In the genomic region with DNA sequence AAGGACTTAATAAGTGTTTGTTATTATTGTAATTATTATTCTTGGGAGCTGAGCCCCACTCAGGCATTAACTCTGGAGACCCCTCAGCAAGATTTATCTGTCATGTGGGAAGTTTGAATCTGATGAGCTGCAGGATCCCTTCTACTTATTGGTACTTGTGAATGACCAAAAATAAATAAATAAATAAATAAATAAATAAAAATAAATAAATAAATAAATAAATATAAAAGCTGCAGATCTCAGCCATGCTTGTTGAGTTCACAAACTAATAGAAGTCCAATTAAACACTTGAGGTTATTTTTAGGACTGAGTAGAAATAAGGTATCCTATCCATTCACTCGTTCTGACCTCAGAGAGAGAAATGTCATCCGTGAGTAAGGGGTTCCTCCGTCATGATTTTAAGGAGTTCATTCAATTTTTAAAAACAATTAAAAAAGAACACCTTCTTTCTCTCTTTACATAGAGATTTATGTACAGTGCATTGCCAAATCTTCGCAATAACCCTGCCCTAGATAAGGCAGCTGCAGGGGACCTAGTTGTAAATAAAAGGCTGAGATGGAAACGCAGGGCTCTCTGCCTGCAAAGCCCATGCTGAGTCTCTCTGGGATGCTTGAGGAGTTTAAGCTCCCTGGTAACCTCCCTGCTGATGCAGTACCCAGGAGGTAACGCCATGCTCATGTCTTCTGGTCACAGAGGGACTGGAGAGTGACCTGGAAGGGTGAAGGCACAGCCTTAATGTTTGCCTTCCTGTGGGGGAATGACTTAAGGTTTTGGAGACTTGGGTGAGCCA, we compare ENCODE assay signal across 23 cellular contexts. TPM values are rescaled to one million over a fixed set of nuclear protein-coding genes. Genes with fewer than 3 reads are reported as not detected.
A peak's percentile ranks its signal among the peaks of the same experiment; 100 is the strongest.
DNase-seq lines count a peak whose midpoint lies in the region; ATAC-seq and TF ChIP-seq lines count a peak whose summit lies in the region.
"Had no signal": no experiment of that assay in that cellular context is flagged by ENCODE, and none has a peak within 500 bp of the region (broad histone marks: within the 10 kb centered on the region; RNA-seq: fewer than 3 reads in every experiment).

No MANE protein-coding gene starts in this region.

- no peak overlapping the region for H3K4me3 ChIP-seq in GM23338
- H3K4me3 ChIP-seq in choroid plexus epithelial cell (ENCODE audit: low read depth, low read length) = no peak overlapping the region
- no peak overlapping the region for H3K4me3 ChIP-seq in neuronal stem cell (ENCODE audit: low read length in 2 of 2)
- H3K4me3 ChIP-seq in colonic mucosa = no peak overlapping the region
- H3K4me3 ChIP-seq: SK-N-MC had no signal

- no peaks in the 10 kb centered on the region for H3K4me1 Mint-ChIP-seq in GM23338

- H3K27ac ChIP-seq in GM23338 (ENCODE audit: low read depth) (no peak overlapping the region), neuronal stem cell (replicated peaks; ENCODE audit: low read length) (no peak overlapping the region), colonic mucosa (no peak overlapping the region)
- H3K27ac ChIP-seq: SK-N-MC had no signal

- peaks cover under 1% of the 10 kb centered on the region; the same call in 1 of the 2 replicates for H3K4me1 ChIP-seq in GM23338 (ENCODE audit: insufficient read depth)
- H3K4me1 ChIP-seq in neuronal stem cell (ENCODE audit: control insufficient read depth in 2 of 2, insufficient read depth in 1 of 2, low read depth in 1 of 2, low read length in 2 of 2) = no peaks in the 10 kb centered on the region
- no peaks in the 10 kb centered on the region for H3K4me1 ChIP-seq in colonic mucosa

- no peaks in the 10 kb centered on the region for H4K20me1 ChIP-seq in GM23338 (replicated peaks; ENCODE audit: insufficient read depth)

- H3K36me3 Mint-ChIP-seq in GM23338 (ENCODE audit: low read depth) = peaks cover 6% of the 10 kb centered on the region; the same call in 1 of the 3 replicates

- H2AK5ac ChIP-seq in neuronal stem cell (ENCODE audit: low read depth, low read length) = no peak overlapping the region

- H3K9me2 ChIP-seq in GM23338 (ENCODE audit: insufficient read depth) = peaks cover 4% of the 10 kb centered on the region; the same call in 1 of the 2 replicates

- no CpG with 5 or more reads among the region's 6 CpGs for WGBS in neuronal stem cell (ENCODE audit: extremely low coverage in 2 of 2, insufficient read length in 2 of 2, insufficient replicate concordance in 1 of 2), 2 donors

- TF ChIP-seq CTCF in GM23338 (conservative IDR thresholded peaks at IDR 0.05; ENCODE audit: low read depth in 2 of 2) (no peak), choroid plexus epithelial cell (conservative IDR thresholded peaks at IDR 0.05; ENCODE audit: low read depth, low read length) (no peak), colonic mucosa (IDR thresholded peaks at IDR 0.05) (no peak)

- H3F3A ChIP-seq in GM23338 (replicated peaks; ENCODE audit: low read depth) = no peaks in the 10 kb centered on the region

- no peak for DNase-seq in GM23338 (ENCODE audit: low spot score)
- peak; percentile 21 for DNase-seq in NCI-H69 (lab: John Stamatoyannopoulos, UW)
- DNase-seq in choroid plexus epithelial cell (ENCODE audit: low read depth) = peak; percentile 55
- DNase-seq in neuronal stem cell (ENCODE audit: low spot score) = no peak
- no peak for DNase-seq in stimulated activated CD8-positive, alpha-beta memory T cell treated with anti-CD3 and anti-CD28 coated beads, Interleukin-4, amount 100 ng/mL, for 48 hours
- no peak for DNase-seq in colonic mucosa
- DNase-seq in KBM-7 = no peak
- DNase-seq: CD4-positive, CD25-positive, alpha-beta regulatory T cell; DMS79 treated with DMSO at 0.1 percent for 48 hours; HCEC 1CT; Kasumi-1; NCI-H187 treated with DMSO at 0.1 percent for 48 hours; NCI-H226; NCI-H510A treated with DMSO at 0.1 percent for 48 hours; NCI-H774; RPMI8226; SHP77 treated with DMSO at 0.1 percent for 48 hours; T-helper 2 cell had no signal

- no peak overlapping the region for H2BK12ac ChIP-seq in neuronal stem cell (ENCODE audit: low read length)

- H4K91ac ChIP-seq in neuronal stem cell (ENCODE audit: low read depth, low read length, poor library complexity) = no peak overlapping the region

- H3K36me3 ChIP-seq in GM23338 (ENCODE audit: insufficient read depth) = no peaks in the 10 kb centered on the region
- H3K36me3 ChIP-seq in neuronal stem cell (replicated peaks in 1 of 2; ENCODE audit: control insufficient read depth in 2 of 2, insufficient read depth in 2 of 2, low read length in 2 of 2) = no peaks in the 10 kb centered on the region
- H3K36me3 ChIP-seq in colonic mucosa = no peaks in the 10 kb centered on the region

- no peak overlapping the region for H2BK5ac ChIP-seq in neuronal stem cell (ENCODE audit: low read length)

- no peak overlapping the region for H3K14ac ChIP-seq in neuronal stem cell (ENCODE audit: low read length)

- H3K27ac Mint-ChIP-seq in GM23338 = no peak overlapping the region
- H3K27ac Mint-ChIP-seq: CD4-positive, CD25-positive, alpha-beta regulatory T cell; IgD-negative memory B cell had no signal

- no peak overlapping the region for H3K4me3 Mint-ChIP-seq in GM23338
- H3K4me3 Mint-ChIP-seq: CD4-positive, CD25-positive, alpha-beta regulatory T cell; IgD-negative memory B cell had no signal

- H4K8ac ChIP-seq in neuronal stem cell (ENCODE audit: low read depth, low read length) = no peak overlapping the region

- H3K18ac ChIP-seq in neuronal stem cell (ENCODE audit: low read length) = peak overlapping the region; percentile 12

- H3K9me3 ChIP-seq in neuronal stem cell (replicated peaks in 1 of 2; ENCODE audit: control insufficient read depth in 2 of 2, insufficient read depth in 1 of 2, low read depth in 1 of 2, low read length in 2 of 2) = no peaks in the 10 kb centered on the region
- H3K9me3 ChIP-seq in colonic mucosa = no peaks in the 10 kb centered on the region

- no peak overlapping the region for H2BK15ac ChIP-seq in neuronal stem cell (ENCODE audit: low read length)

- H3K4me2 ChIP-seq in GM23338 (no peak overlapping the region), neuronal stem cell (ENCODE audit: insufficient read depth, low read length, poor library complexity, severe bottlenecking) (no peak overlapping the region)

- H3K4ac ChIP-seq in neuronal stem cell (ENCODE audit: low read length) = no peak overlapping the region

- H3K9me3 Mint-ChIP-seq in GM23338 = peaks cover 4% of the 10 kb centered on the region; the same call in 1 of the 3 replicates
- H3K9me3 Mint-ChIP-seq: CD4-positive, CD25-positive, alpha-beta regulatory T cell; IgD-negative memory B cell had no signal

- in situ Hi-C loops in KBM-7 (cut with MboI; ENCODE audit: low pct_unique_long_range_greater_than_20kb, low sequenced_read_pairs) = no loop called here

- H3K9ac ChIP-seq in neuronal stem cell (ENCODE audit: low read depth, low read length, poor library complexity) = no peak overlapping the region
- H3K9ac ChIP-seq in colonic mucosa (ENCODE audit: low read depth in 2 of 2, low read length in 2 of 2) = no peak overlapping the region

- H3K27me3 Mint-ChIP-seq in GM23338 (ENCODE audit: insufficient read depth, low read depth, poor library complexity) = peaks cover 12% of the 10 kb centered on the region

- peak; percentile 62 for ATAC-seq in GM23338

- no peak overlapping the region for H3K23ac ChIP-seq in neuronal stem cell (ENCODE audit: low read depth, low read length, poor library complexity)

- no peak overlapping the region for H2BK120ac ChIP-seq in neuronal stem cell (ENCODE audit: low read depth, low read length)

- intact Hi-C loops in colonic mucosa (cut with DNase I) = no loop called here

- H3K27me3 ChIP-seq in GM23338 (ENCODE audit: insufficient read depth) (peaks cover 5% of the 10 kb centered on the region), neuronal stem cell (ENCODE audit: control insufficient read depth in 3 of 3, insufficient read depth in 3 of 3, low read depth in 1 of 3, low read length in 3 of 3) (no peaks in the 10 kb centered on the region), colonic mucosa (no peaks in the 10 kb centered on the region)

- H3K79me2 ChIP-seq in GM23338 (replicated peaks; ENCODE audit: insufficient read depth) = no peaks in the 10 kb centered on the region

- no peak overlapping the region for H2AFZ ChIP-seq in GM23338
- H2AFZ ChIP-seq in neuronal stem cell (ENCODE audit: low read length) = no peak overlapping the region

- no peaks in the 10 kb centered on the region for H3K79me1 ChIP-seq in neuronal stem cell (ENCODE audit: low read depth, low read length)

TF ChIP-seq in GM23338, 12 proteins besides CTCF, POLR2A, EP300 and RAD21:
- TF ChIP-seq EZH2phosphoT487 (IDR thresholded peaks at IDR 0.05; ENCODE audit: unreplicated experiment) (no peak), CREB1 (CRISPR knock-in tag; IDR thresholded peaks at IDR 0.05; ENCODE audit: low read depth) (no peak)

RNA-seq across cellular contexts. Expression of a gene that starts 1.2 kb away (rescaled TPM):
- not detected in 2 replicates for total RNA-seq in GM23338 (2014; rRNA removed; shearing (Covaris generic))
- not detected in 2 replicates for polyA plus RNA-seq in GM23338 (2016; fragmentation: Nextera tagmentation; extraction: Ambion mirVana)
- polyA plus RNA-seq in neuronal stem cell (2013, experiment 1 of 2) = 0.15 TPM
- 0.47 TPM for polyA plus RNA-seq in neuronal stem cell (2013, experiment 2 of 2)
- total RNA-seq in colonic mucosa = not detected
- total RNA-seq: A673; CD4-positive, CD25-positive, alpha-beta regulatory T cell; MCF 10A had no signal
- polyA plus RNA-seq: BJ; CD4-positive, CD25-positive, alpha-beta regulatory T cell; IgD-negative memory B cell had no signal

RNA-seq across cellular contexts. Expression of a gene that starts 7.2 kb away (rescaled TPM):
- total RNA-seq in GM23338 (2014; rRNA removed; shearing (Covaris generic)) = 17.8 and 19.6 TPM in 2 replicates
- 7.5 and 9.3 TPM in 2 replicates for polyA plus RNA-seq in GM23338 (2016; fragmentation: Nextera tagmentation; extraction: Ambion mirVana)
- polyA plus RNA-seq in neuronal stem cell (2013, experiment 1 of 2) = 4.8 TPM
- polyA plus RNA-seq in neuronal stem cell (2013, experiment 2 of 2) = 4.6 TPM
- 10 to 100 TPM; 16.1 to 23.2 TPM for total RNA-seq in colonic mucosa

Comparison
In these comparisons a context has a peak if more than half of its experiments do, and no peak if none do; other contexts are left out.
1. DNase-seq: peak in NCI-H69 (single experiment) and choroid plexus epithelial cell (single experiment); none in GM23338 (single experiment), neuronal stem cell (single experiment), stimulated activated CD8-positive, alpha-beta memory T cell treated with anti-CD3 and anti-CD28 coated beads, Interleukin-4, amount 100 ng/mL, for 48 hours (single experiment), colonic mucosa (single experiment) and KBM-7 (single experiment).